8 cellular contexts compared by ENCODE assay signal in genomic region chr11:120400564-120401364, GRCh38.
DNase-seq lines count a peak whose midpoint lies in the region; ATAC-seq and TF ChIP-seq lines count a peak whose summit lies in the region.

No MANE protein-coding gene starts in this region.

- ATAC-seq in right lobe of liver (peak; percentile 89 to 93 (median 92)), GM19395 (IDR thresholded peaks at IDR 0.05; ENCODE audit: unreplicated experiment) (no peak)

- H3K4me1 ChIP-seq in right lobe of liver (peaks cover 0 to 40% (median 14%) of the 10 kb centered on the region in 4 donors), esophagus muscularis mucosa (peaks cover 37 to 61% (median 46%) of the 10 kb centered on the region in 4 donors), testis (no peaks in the 10 kb centered on the region)

- H3K9me3 Mint-ChIP-seq in brain: peaks cover 0 to 6% (median under 1%) of the 10 kb centered on the region in 5 experiments

- WGBS in right lobe of liver (ENCODE audit: insufficient coverage, low coverage, low lambda C conversion rate, missing lambda C conversion rate): 33% methylated on average over 7 of the region's 7 CpGs
- WGBS in esophagus muscularis mucosa: 51% methylated on average over 7 of the region's 7 CpGs
- WGBS in testis, 2 donors: 64 to 69% methylated on average over 7 of the region's 7 CpGs

- TF ChIP-seq EP300 in esophagus muscularis mucosa (IDR thresholded peaks at IDR 0.05): no peak

- peaks cover 77% of the 10 kb centered on the region for H3K4me1 Mint-ChIP-seq in brain

- H3K4me3 ChIP-seq in LNCaP clone FGC (ENCODE audit: low read depth, low read length) (peak overlapping the region; percentile 41), right lobe of liver (peak overlapping the region in 2 of 3 donors; percentile 7 to 12), esophagus muscularis mucosa (peak overlapping the region in 1 of 4 donors; percentile 16), testis (no peak overlapping the region)

- H3K27ac ChIP-seq in right lobe of liver (peak overlapping the region; percentile 24 to 57 (median 45)), esophagus muscularis mucosa (replicated peaks in 1 of 4) (peak overlapping the region in 1 of 4 donors; percentile 29), testis (no peak overlapping the region)

- intact Hi-C loops in right lobe of liver (cut with DNase I) (no loop called here), esophagus muscularis mucosa (cut with DNase I) (no loop called here), testis (cut with DNase I; ENCODE audit: low total_unique reads) (no loop called here)

- H3K27me3 ChIP-seq in right lobe of liver: no peaks in the 10 kb centered on the region
- H3K27me3 ChIP-seq in esophagus muscularis mucosa: no peaks in the 10 kb centered on the region
- H3K27me3 ChIP-seq in testis: no peaks in the 10 kb centered on the region

- peak overlapping the region in 3 of 5 experiments; percentile 74 to 87 (median 75) for H3K4me3 Mint-ChIP-seq in brain

- H3K36me3 ChIP-seq in right lobe of liver (no peaks in the 10 kb centered on the region), esophagus muscularis mucosa (no peaks in the 10 kb centered on the region), testis (ENCODE audit: low read depth, missing control alignments) (no peaks in the 10 kb centered on the region)

- TF ChIP-seq CTCF in LNCaP clone FGC (IDR thresholded peaks at IDR 0.05; ENCODE audit: control insufficient read depth, extremely low read depth, insufficient read depth): no peak
- TF ChIP-seq CTCF in brain (conservative IDR thresholded peaks at IDR 0.05): no peak
- TF ChIP-seq CTCF in right lobe of liver (IDR thresholded peaks at IDR 0.05): no peak
- no peak for TF ChIP-seq CTCF in esophagus muscularis mucosa (IDR thresholded peaks at IDR 0.05)
- no peak for TF ChIP-seq CTCF in testis (IDR thresholded peaks at IDR 0.05)

- peaks cover 3% of the 10 kb centered on the region for H3K27me3 Mint-ChIP-seq in brain

- H3K9me3 ChIP-seq in right lobe of liver: no peaks in the 10 kb centered on the region
- no peaks in the 10 kb centered on the region for H3K9me3 ChIP-seq in esophagus muscularis mucosa
- H3K9me3 ChIP-seq in testis: no peaks in the 10 kb centered on the region

- DNase-seq in AG08395 (ENCODE audit: low spot score): peak; percentile 88
- peak; percentile 66 for DNase-seq in LNCaP clone FGC (ENCODE audit: low read depth)
- peak in 1 of 3 donors; percentile 52 for DNase-seq in right lobe of liver
- no peak for DNase-seq in stimulated activated CD8-positive, alpha-beta memory T cell treated with anti-CD3 and anti-CD28 coated beads, Interleukin-4, amount 100 ng/mL, for 48 hours
- DNase-seq in esophagus muscularis mucosa (ENCODE audit: extremely low spot score): no peak
- DNase-seq in testis: no peak

- peaks cover 6% of the 10 kb centered on the region for H3K36me3 Mint-ChIP-seq in brain

- TF ChIP-seq POLR2A in right lobe of liver (IDR thresholded peaks at IDR 0.05) (no peak), esophagus muscularis mucosa (IDR thresholded peaks at IDR 0.05; ENCODE audit: low read depth) (no peak), testis (IDR thresholded peaks at IDR 0.05) (no peak)

- H3K27ac Mint-ChIP-seq in brain: peak overlapping the region in 3 of 5 experiments; percentile 87 to 94 (median 89)

Comparison
In these comparisons a context has a peak if more than half of its experiments do, and no peak if none do; other contexts are left out.
1. DNase-seq: peak in AG08395 (single experiment) and LNCaP clone FGC (single experiment); none in stimulated activated CD8-positive, alpha-beta memory T cell treated with anti-CD3 and anti-CD28 coated beads, Interleukin-4, amount 100 ng/mL, for 48 hours (single experiment), esophagus muscularis mucosa (single experiment) and testis (single experiment).
2. H3K4me3 ChIP-seq: peak in LNCaP clone FGC (single experiment) and right lobe of liver (2 of 3); none in testis (0 of 2).
3. H3K27ac ChIP-seq: peak in right lobe of liver (3 of 3); none in testis (0 of 2).